Comparison of ENCODE assay signal across 1 cellular context in the genomic region with DNA sequence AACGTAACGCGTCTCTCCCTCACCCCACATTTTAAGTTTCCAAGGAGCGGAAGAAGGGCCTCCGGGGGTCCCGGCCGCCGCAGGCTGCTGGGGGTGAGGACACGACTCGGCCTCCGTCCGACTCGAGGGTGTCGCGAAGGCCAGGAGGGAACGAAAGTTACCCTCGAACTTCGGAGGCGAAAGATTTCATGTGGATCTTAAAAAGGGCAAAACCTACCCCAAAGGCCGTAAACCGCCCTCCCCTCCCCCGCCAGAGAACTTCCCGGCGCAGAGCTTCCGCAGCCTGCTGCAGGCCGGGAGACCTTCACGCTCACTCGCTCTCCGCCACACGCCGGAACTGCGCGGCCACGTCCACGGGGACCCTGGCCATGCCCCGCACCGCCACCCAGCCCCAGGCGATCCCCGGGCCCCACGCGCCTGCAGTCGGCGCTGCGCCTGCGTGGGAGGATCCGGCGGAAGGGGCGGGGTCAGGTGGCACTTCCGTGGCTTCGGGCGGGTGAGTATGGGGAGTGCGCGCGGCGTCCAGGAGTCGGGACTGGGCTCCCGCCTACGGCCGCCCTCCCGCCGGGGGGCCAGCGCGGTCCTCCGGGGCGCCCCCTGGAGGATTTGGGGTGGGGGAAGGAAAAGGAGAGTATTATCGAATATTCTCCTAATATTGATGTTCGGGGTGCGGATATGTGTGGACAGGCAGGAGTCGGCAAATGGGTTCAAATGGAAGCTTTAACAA.
TF ChIP-seq lines count a peak whose summit lies in the region.

A gene (plus strand): TSS at position 474 of the 727 bp plus-strand sequence. CDS start 19,755 bp downstream, outside the sequence.

TF ChIP-seq in WTC11, 78 proteins besides CTCF, POLR2A, EP300 and RAD21 (continued from another document):
- TF ChIP-seq, protein P1, sequence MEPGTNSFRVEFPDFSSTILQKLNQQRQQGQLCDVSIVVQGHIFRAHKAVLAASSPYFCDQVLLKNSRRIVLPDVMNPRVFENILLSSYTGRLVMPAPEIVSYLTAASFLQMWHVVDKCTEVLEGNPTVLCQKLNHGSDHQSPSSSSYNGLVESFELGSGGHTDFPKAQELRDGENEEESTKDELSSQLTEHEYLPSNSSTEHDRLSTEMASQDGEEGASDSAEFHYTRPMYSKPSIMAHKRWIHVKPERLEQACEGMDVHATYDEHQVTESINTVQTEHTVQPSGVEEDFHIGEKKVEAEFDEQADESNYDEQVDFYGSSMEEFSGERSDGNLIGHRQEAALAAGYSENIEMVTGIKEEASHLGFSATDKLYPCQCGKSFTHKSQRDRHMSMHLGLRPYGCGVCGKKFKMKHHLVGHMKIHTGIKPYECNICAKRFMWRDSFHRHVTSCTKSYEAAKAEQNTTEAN (CRISPR knock-in tag; IDR thresholded peaks at IDR 0.05) = peak; percentile 78; the same call in 1 of the 2 replicates
- TF ChIP-seq, protein P2, sequence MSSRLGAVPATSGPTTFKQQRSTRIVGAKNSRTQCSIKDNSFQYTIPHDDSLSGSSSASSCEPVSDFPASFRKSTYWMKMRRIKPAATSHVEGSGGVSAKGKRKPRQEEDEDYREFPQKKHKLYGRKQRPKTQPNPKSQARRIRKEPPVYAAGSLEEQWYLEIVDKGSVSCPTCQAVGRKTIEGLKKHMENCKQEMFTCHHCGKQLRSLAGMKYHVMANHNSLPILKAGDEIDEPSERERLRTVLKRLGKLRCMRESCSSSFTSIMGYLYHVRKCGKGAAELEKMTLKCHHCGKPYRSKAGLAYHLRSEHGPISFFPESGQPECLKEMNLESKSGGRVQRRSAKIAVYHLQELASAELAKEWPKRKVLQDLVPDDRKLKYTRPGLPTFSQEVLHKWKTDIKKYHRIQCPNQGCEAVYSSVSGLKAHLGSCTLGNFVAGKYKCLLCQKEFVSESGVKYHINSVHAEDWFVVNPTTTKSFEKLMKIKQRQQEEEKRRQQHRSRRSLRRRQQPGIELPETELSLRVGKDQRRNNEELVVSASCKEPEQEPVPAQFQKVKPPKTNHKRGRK (CRISPR knock-in tag; IDR thresholded peaks at IDR 0.05; ENCODE audit: borderline replicate concordance) = no peak
- peak; percentile 67; the same call in 1 of the 2 replicates for TF ChIP-seq FOXK1 (CRISPR knock-in tag; IDR thresholded peaks at IDR 0.05)
- TF ChIP-seq, protein P3, sequence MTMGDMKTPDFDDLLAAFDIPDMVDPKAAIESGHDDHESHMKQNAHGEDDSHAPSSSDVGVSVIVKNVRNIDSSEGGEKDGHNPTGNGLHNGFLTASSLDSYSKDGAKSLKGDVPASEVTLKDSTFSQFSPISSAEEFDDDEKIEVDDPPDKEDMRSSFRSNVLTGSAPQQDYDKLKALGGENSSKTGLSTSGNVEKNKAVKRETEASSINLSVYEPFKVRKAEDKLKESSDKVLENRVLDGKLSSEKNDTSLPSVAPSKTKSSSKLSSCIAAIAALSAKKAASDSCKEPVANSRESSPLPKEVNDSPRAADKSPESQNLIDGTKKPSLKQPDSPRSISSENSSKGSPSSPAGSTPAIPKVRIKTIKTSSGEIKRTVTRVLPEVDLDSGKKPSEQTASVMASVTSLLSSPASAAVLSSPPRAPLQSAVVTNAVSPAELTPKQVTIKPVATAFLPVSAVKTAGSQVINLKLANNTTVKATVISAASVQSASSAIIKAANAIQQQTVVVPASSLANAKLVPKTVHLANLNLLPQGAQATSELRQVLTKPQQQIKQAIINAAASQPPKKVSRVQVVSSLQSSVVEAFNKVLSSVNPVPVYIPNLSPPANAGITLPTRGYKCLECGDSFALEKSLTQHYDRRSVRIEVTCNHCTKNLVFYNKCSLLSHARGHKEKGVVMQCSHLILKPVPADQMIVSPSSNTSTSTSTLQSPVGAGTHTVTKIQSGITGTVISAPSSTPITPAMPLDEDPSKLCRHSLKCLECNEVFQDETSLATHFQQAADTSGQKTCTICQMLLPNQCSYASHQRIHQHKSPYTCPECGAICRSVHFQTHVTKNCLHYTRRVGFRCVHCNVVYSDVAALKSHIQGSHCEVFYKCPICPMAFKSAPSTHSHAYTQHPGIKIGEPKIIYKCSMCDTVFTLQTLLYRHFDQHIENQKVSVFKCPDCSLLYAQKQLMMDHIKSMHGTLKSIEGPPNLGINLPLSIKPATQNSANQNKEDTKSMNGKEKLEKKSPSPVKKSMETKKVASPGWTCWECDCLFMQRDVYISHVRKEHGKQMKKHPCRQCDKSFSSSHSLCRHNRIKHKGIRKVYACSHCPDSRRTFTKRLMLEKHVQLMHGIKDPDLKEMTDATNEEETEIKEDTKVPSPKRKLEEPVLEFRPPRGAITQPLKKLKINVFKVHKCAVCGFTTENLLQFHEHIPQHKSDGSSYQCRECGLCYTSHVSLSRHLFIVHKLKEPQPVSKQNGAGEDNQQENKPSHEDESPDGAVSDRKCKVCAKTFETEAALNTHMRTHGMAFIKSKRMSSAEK (CRISPR knock-in tag; IDR thresholded peaks at IDR 0.05; ENCODE audit: borderline replicate concordance) = no peak
- TF ChIP-seq, protein P4, sequence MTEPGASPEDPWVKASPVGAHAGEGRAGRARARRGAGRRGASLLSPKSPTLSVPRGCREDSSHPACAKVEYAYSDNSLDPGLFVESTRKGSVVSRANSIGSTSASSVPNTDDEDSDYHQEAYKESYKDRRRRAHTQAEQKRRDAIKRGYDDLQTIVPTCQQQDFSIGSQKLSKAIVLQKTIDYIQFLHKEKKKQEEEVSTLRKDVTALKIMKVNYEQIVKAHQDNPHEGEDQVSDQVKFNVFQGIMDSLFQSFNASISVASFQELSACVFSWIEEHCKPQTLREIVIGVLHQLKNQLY (CRISPR knock-in tag; IDR thresholded peaks at IDR 0.05) = no peak
- peak; percentile 94 for TF ChIP-seq FOXP1 (CRISPR knock-in tag; IDR thresholded peaks at IDR 0.05; ENCODE audit: borderline replicate concordance)
- TF ChIP-seq, protein P5, sequence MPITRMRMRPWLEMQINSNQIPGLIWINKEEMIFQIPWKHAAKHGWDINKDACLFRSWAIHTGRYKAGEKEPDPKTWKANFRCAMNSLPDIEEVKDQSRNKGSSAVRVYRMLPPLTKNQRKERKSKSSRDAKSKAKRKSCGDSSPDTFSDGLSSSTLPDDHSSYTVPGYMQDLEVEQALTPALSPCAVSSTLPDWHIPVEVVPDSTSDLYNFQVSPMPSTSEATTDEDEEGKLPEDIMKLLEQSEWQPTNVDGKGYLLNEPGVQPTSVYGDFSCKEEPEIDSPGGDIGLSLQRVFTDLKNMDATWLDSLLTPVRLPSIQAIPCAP (CRISPR knock-in tag; IDR thresholded peaks at IDR 0.05) = peak; percentile 67; the same call in 1 of the 2 replicates
- TF ChIP-seq ZNF317 (CRISPR knock-in tag; IDR thresholded peaks at IDR 0.05; ENCODE audit: borderline replicate concordance, low read depth) = no peak
- TF ChIP-seq, protein P6, sequence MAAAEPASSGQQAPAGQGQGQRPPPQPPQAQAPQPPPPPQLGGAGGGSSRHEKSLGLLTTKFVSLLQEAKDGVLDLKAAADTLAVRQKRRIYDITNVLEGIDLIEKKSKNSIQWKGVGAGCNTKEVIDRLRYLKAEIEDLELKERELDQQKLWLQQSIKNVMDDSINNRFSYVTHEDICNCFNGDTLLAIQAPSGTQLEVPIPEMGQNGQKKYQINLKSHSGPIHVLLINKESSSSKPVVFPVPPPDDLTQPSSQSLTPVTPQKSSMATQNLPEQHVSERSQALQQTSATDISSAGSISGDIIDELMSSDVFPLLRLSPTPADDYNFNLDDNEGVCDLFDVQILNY (CRISPR knock-in tag; IDR thresholded peaks at IDR 0.05) = peak; percentile 93
- TF ChIP-seq ZNF232 (CRISPR knock-in tag; IDR thresholded peaks at IDR 0.05) = 0 out of 2 replicates have a peak, but pooled peaks have one; percentile 25
- TF ChIP-seq NR1H2 (CRISPR knock-in tag; IDR thresholded peaks at IDR 0.05) = no peak
- TF ChIP-seq SP1 (CRISPR knock-in tag; conservative IDR thresholded peaks at IDR 0.05) = peak; percentile 93
- TF ChIP-seq JAZF1 (CRISPR knock-in tag; IDR thresholded peaks at IDR 0.05) = no peak
- TF ChIP-seq, protein P7, sequence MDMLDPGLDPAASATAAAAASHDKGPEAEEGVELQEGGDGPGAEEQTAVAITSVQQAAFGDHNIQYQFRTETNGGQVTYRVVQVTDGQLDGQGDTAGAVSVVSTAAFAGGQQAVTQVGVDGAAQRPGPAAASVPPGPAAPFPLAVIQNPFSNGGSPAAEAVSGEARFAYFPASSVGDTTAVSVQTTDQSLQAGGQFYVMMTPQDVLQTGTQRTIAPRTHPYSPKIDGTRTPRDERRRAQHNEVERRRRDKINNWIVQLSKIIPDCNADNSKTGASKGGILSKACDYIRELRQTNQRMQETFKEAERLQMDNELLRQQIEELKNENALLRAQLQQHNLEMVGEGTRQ (CRISPR knock-in tag; IDR thresholded peaks at IDR 0.05) = peak; percentile 82
- TF ChIP-seq CREB1 (CRISPR knock-in tag; IDR thresholded peaks at IDR 0.05) = peak; percentile 64; the same call in 1 of the 2 replicates
- 0 out of 2 replicates have a peak, but pooled peaks have one; percentile 41 for TF ChIP-seq SMAD4 (CRISPR knock-in tag; IDR thresholded peaks at IDR 0.05)
- peak; percentile 29; the same call in 1 of the 2 replicates for TF ChIP-seq ZNF423 (CRISPR knock-in tag; IDR thresholded peaks at IDR 0.05)
- TF ChIP-seq GRHL2 (CRISPR knock-in tag; IDR thresholded peaks at IDR 0.05; ENCODE audit: insufficient replicate concordance, severe bottlenecking) = no peak
- peak; percentile 81 for TF ChIP-seq GABPB1 (CRISPR knock-in tag; IDR thresholded peaks at IDR 0.05)
- TF ChIP-seq, protein P8, sequence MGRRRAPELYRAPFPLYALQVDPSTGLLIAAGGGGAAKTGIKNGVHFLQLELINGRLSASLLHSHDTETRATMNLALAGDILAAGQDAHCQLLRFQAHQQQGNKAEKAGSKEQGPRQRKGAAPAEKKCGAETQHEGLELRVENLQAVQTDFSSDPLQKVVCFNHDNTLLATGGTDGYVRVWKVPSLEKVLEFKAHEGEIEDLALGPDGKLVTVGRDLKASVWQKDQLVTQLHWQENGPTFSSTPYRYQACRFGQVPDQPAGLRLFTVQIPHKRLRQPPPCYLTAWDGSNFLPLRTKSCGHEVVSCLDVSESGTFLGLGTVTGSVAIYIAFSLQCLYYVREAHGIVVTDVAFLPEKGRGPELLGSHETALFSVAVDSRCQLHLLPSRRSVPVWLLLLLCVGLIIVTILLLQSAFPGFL (CRISPR knock-in tag; IDR thresholded peaks at IDR 0.05; ENCODE audit: borderline replicate concordance) = 0 out of 2 replicates have a peak, but pooled peaks have one; percentile 71
- TF ChIP-seq, protein P9, sequence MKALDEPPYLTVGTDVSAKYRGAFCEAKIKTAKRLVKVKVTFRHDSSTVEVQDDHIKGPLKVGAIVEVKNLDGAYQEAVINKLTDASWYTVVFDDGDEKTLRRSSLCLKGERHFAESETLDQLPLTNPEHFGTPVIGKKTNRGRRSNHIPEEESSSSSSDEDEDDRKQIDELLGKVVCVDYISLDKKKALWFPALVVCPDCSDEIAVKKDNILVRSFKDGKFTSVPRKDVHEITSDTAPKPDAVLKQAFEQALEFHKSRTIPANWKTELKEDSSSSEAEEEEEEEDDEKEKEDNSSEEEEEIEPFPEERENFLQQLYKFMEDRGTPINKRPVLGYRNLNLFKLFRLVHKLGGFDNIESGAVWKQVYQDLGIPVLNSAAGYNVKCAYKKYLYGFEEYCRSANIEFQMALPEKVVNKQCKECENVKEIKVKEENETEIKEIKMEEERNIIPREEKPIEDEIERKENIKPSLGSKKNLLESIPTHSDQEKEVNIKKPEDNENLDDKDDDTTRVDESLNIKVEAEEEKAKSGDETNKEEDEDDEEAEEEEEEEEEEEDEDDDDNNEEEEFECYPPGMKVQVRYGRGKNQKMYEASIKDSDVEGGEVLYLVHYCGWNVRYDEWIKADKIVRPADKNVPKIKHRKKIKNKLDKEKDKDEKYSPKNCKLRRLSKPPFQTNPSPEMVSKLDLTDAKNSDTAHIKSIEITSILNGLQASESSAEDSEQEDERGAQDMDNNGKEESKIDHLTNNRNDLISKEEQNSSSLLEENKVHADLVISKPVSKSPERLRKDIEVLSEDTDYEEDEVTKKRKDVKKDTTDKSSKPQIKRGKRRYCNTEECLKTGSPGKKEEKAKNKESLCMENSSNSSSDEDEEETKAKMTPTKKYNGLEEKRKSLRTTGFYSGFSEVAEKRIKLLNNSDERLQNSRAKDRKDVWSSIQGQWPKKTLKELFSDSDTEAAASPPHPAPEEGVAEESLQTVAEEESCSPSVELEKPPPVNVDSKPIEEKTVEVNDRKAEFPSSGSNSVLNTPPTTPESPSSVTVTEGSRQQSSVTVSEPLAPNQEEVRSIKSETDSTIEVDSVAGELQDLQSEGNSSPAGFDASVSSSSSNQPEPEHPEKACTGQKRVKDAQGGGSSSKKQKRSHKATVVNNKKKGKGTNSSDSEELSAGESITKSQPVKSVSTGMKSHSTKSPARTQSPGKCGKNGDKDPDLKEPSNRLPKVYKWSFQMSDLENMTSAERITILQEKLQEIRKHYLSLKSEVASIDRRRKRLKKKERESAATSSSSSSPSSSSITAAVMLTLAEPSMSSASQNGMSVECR (CRISPR knock-in tag; IDR thresholded peaks at IDR 0.05; ENCODE audit: borderline replicate concordance) = peak; percentile 94
- TF ChIP-seq, protein P10, sequence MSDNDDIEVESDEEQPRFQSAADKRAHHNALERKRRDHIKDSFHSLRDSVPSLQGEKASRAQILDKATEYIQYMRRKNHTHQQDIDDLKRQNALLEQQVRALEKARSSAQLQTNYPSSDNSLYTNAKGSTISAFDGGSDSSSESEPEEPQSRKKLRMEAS (CRISPR knock-in tag; IDR thresholded peaks at IDR 0.05) = peak; percentile 96
- TF ChIP-seq FOXJ3 (CRISPR knock-in tag; IDR thresholded peaks at IDR 0.05; ENCODE audit: borderline replicate concordance) = no peak
- peak; percentile 73; the same call in 1 of the 2 replicates for TF ChIP-seq MYBL2 (CRISPR knock-in tag; IDR thresholded peaks at IDR 0.05)
- no peak for TF ChIP-seq ZNF263 (CRISPR knock-in tag; IDR thresholded peaks at IDR 0.05; ENCODE audit: low read depth)
- TF ChIP-seq, protein P11, sequence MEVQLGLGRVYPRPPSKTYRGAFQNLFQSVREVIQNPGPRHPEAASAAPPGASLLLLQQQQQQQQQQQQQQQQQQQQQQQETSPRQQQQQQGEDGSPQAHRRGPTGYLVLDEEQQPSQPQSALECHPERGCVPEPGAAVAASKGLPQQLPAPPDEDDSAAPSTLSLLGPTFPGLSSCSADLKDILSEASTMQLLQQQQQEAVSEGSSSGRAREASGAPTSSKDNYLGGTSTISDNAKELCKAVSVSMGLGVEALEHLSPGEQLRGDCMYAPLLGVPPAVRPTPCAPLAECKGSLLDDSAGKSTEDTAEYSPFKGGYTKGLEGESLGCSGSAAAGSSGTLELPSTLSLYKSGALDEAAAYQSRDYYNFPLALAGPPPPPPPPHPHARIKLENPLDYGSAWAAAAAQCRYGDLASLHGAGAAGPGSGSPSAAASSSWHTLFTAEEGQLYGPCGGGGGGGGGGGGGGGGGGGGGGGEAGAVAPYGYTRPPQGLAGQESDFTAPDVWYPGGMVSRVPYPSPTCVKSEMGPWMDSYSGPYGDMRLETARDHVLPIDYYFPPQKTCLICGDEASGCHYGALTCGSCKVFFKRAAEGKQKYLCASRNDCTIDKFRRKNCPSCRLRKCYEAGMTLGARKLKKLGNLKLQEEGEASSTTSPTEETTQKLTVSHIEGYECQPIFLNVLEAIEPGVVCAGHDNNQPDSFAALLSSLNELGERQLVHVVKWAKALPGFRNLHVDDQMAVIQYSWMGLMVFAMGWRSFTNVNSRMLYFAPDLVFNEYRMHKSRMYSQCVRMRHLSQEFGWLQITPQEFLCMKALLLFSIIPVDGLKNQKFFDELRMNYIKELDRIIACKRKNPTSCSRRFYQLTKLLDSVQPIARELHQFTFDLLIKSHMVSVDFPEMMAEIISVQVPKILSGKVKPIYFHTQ (CRISPR knock-in tag; IDR thresholded peaks at IDR 0.05) = no peak
- peak; percentile 91 for TF ChIP-seq SMAD3 (CRISPR knock-in tag; IDR thresholded peaks at IDR 0.05; ENCODE audit: borderline replicate concordance)
- TF ChIP-seq CREM (CRISPR knock-in tag; IDR thresholded peaks at IDR 0.05) = no peak; the same call in 1 of the 2 replicates
- TF ChIP-seq NFE2L1 (CRISPR knock-in tag; IDR thresholded peaks at IDR 0.05) = 0 out of 2 replicates have a peak, but pooled peaks have one; percentile 20
- TF ChIP-seq KAT7 (CRISPR knock-in tag; IDR thresholded peaks at IDR 0.05; ENCODE audit: borderline replicate concordance) = peak; percentile 96
- no peak for TF ChIP-seq JUN (CRISPR knock-in tag; IDR thresholded peaks at IDR 0.05)
